21 cellular contexts compared by ENCODE assay signal in the genomic region with DNA sequence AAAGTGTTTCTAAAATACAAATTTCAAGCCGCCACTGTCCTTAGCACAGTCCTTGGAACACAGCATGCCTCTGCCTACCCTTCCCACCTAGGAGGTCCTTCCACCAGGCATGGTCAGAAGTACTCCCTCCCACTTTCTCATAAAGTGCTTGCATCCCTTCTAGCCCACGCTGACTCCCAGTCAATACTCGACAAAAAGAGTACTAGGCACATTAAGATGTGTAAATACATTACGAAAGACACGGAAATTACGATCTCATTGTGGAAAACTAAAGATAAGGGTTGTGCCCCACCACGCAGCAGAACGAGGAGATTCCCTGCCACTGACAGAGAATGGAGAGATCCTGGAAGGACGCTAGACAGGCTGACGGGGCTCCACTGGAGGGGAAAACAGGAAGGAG. TPM values are rescaled to one million over a fixed set of nuclear protein-coding genes. Genes with fewer than 3 reads are reported as not detected.
A peak's percentile ranks its signal among the peaks of the same experiment; 100 is the strongest.
DNase-seq lines count a peak whose midpoint lies in the region; ATAC-seq, FAIRE-seq and TF ChIP-seq lines count a peak whose summit lies in the region.
"Had no signal": no experiment of that assay in that cellular context is flagged by ENCODE, and none has a peak within 500 bp of the region (broad histone marks: within the 10 kb centered on the region; RNA-seq: fewer than 3 reads in every experiment).

No MANE protein-coding gene starts in this region.

- H3K9me3 Mint-ChIP-seq in stimulated activated memory B cell treated with anti-CD40 and anti-IgM and Interleukin-4, amounts not matched to agents 10 μg/mL and 1 μg/mL and 100 μg/mL, for 72 hours, result no peaks in the 10 kb centered on the region
- H3K9me3 Mint-ChIP-seq: CD14-positive monocyte had no signal

- H3K4me3 Mint-ChIP-seq in stimulated activated memory B cell treated with anti-CD40 and anti-IgM and Interleukin-4, amounts not matched to agents 10 μg/mL and 1 μg/mL and 100 μg/mL, for 72 hours, result no peak overlapping the region
- H3K4me3 Mint-ChIP-seq: CD14-positive monocyte had no signal

- no peak for TF ChIP-seq POLR2A in K562 (conservative IDR thresholded peaks at IDR 0.05)
- no peak for TF ChIP-seq POLR2A in right lobe of liver (IDR thresholded peaks at IDR 0.05)
- no peak for TF ChIP-seq POLR2A in sigmoid colon (IDR thresholded peaks at IDR 0.05)

- H3K27me3 Mint-ChIP-seq in stimulated activated memory B cell treated with anti-CD40 and anti-IgM and Interleukin-4, amounts not matched to agents 10 μg/mL and 1 μg/mL and 100 μg/mL, for 72 hours, result no peaks in the 10 kb centered on the region

- FAIRE-seq in K562 (lab: Jason Lieb, UNC), result no peak

- H3K9ac ChIP-seq in K562 (ENCODE audit: insufficient read depth in 1 of 2, low read depth in 2 of 2, low read length in 2 of 2), result no peak overlapping the region; a peak in 1 of 4 replicates
- H3K9ac ChIP-seq: KMS-11 had no signal

- H2AFZ ChIP-seq in K562 (ENCODE audit: low read depth, low read length), result no peak overlapping the region

- intact Hi-C loops in K562 (cut with micrococcal nuclease), result no loop called here
- intact Hi-C loops in right lobe of liver (cut with DNase I), result no loop called here
- intact Hi-C loops in sigmoid colon (cut with DNase I), result no loop called here

- WGBS in K562 (ENCODE audit: insufficient coverage, low coverage, missing lambda C conversion rate), result 42% methylated on average over 10 of the region's 10 CpGs
- 49% methylated on average over 10 of the region's 10 CpGs for WGBS in right lobe of liver (ENCODE audit: insufficient coverage, low coverage, low lambda C conversion rate, missing lambda C conversion rate)
- WGBS in sigmoid colon, 2 donors, result 22 to 68% methylated on average over 10 of the region's 10 CpGs

- H3K27me3 ChIP-seq in K562 (ENCODE audit: control insufficient read depth in 2 of 2, insufficient read depth in 2 of 2, low read length in 2 of 2), result no peaks in the 10 kb centered on the region
- no peaks in the 10 kb centered on the region for H3K27me3 ChIP-seq in right lobe of liver
- no peaks in the 10 kb centered on the region for H3K27me3 ChIP-seq in sigmoid colon
- H3K27me3 ChIP-seq: brain microvascular endothelial cell had no signal

- H3K4me1 ChIP-seq in HEK293 (ENCODE audit: control insufficient read depth, insufficient read depth, low read length) (peaks cover 5% of the 10 kb centered on the region; the same call in 1 of the 2 replicates), K562 (replicated peaks in 1 of 2; ENCODE audit: control insufficient read depth in 2 of 2, insufficient read depth in 2 of 2, low read length in 2 of 2) (peaks cover 4 to 16% of the 10 kb centered on the region in 2 experiments; a peak in 4 of 5 replicates), right lobe of liver (peaks cover 0 to 34% (median 8%) of the 10 kb centered on the region in 4 donors), sigmoid colon (peaks cover 0 to 17% (median 12%) of the 10 kb centered on the region in 4 donors)

- H3K27ac Mint-ChIP-seq in stimulated activated memory B cell treated with anti-CD40 and anti-IgM and Interleukin-4, amounts not matched to agents 10 μg/mL and 1 μg/mL and 100 μg/mL, for 72 hours, result no peak overlapping the region

- CTCF ChIA-PET in HEK293 (lab: Yijun Ruan, JAX), result interaction anchor here (0.6 to 1.1 kb wide), 3 partner anchors 23 to 151 kb away, joined by 3 read pairs; no protein-coding TSS in a partner anchor
- CTCF ChIA-PET in K562 (lab: Yijun Ruan, JAX; ENCODE audit: low intra/inter-chr PET ratio), result no interaction called here

- POLR2A ChIA-PET in HEK293 (lab: Yijun Ruan, JAX), result no interaction called here
- POLR2A ChIA-PET in K562 (lab: Yijun Ruan, JAX), result interaction anchor here (0.6 to 3.0 kb wide), 2 partner anchors 9 to 11 kb away, joined by 3 to 31 read pairs; no protein-coding TSS in a partner anchor

- TF ChIP-seq CTCF in HEK293 (tag by site-specific recombination; IDR thresholded peaks at IDR 0.05), result no peak
- no peak for TF ChIP-seq CTCF in K562 (IDR thresholded peaks at IDR 0.05 in 2 of 3, conservative IDR thresholded peaks at IDR 0.05 in 1 of 3; ENCODE audit: insufficient read depth in 2 of 3, low read depth in 1 of 3, low read length in 3 of 3)
- TF ChIP-seq CTCF in right lobe of liver (IDR thresholded peaks at IDR 0.05), result no peak
- TF ChIP-seq CTCF in sigmoid colon (IDR thresholded peaks at IDR 0.05), result no peak

- H3K27ac ChIP-seq in HEK293 (ENCODE audit: extremely low read depth, low read depth, low read length) (no peak overlapping the region), K562 (ENCODE audit: extremely low read depth, low read depth, low read length) (no peak overlapping the region), right lobe of liver (peak overlapping the region in 1 of 3 donors; percentile 37), sigmoid colon (no peak overlapping the region)
- H3K27ac ChIP-seq: brain microvascular endothelial cell, KMS-11 had no signal

- no peak for TF ChIP-seq EP300 in K562 (IDR thresholded peaks at IDR 0.05; ENCODE audit: low read length)
- TF ChIP-seq EP300 in sigmoid colon (IDR thresholded peaks at IDR 0.05), result no peak

- H3K36me3 Mint-ChIP-seq in stimulated activated memory B cell treated with anti-CD40 and anti-IgM and Interleukin-4, amounts not matched to agents 10 μg/mL and 1 μg/mL and 100 μg/mL, for 72 hours, result peaks cover 13% of the 10 kb centered on the region

- H3K79me2 ChIP-seq in K562 (ENCODE audit: control insufficient read depth, insufficient read depth, low read length), result peaks cover 68% of the 10 kb centered on the region

- H3K4me3 ChIP-seq in HEK293 (ENCODE audit: low read depth, low read length) (no peak overlapping the region), K562 (no peak overlapping the region), right lobe of liver (no peak overlapping the region), sigmoid colon (no peak overlapping the region)

- no TSS peak for BruUV-seq in K562 (replicated peaks; lab: Mats Ljungman, UMichigan)

- no peak for TF ChIP-seq RAD21 in K562 (CRISPR knock-in tag; conservative IDR thresholded peaks at IDR 0.05 in 1 of 2, IDR thresholded peaks at IDR 0.05 in 1 of 2)

- in situ Hi-C loops in K562 (cut with MboI), result no loop called here

- H3K36me3 ChIP-seq in HEK293 (ENCODE audit: control insufficient read depth in 2 of 2, insufficient read depth in 1 of 2, low read length in 2 of 2), result peaks cover 0 to 2% of the 10 kb centered on the region in 2 experiments; a peak in 1 of 3 replicates
- H3K36me3 ChIP-seq in K562 (ENCODE audit: control insufficient read depth, insufficient read depth, low read length), result peaks cover 31% of the 10 kb centered on the region; the same call in 2 of the 3 replicates
- no peaks in the 10 kb centered on the region for H3K36me3 ChIP-seq in right lobe of liver
- no peaks in the 10 kb centered on the region for H3K36me3 ChIP-seq in sigmoid colon
- H3K36me3 ChIP-seq: brain microvascular endothelial cell had no signal

- DNase-seq in K562 (ENCODE audit: extremely low read depth in 1 of 4, low spot score in 3 of 4) (no peak), right lobe of liver (no peak), sigmoid colon (peak; percentile 42), HK-2 (ENCODE audit: unreplicated experiment) (no peak), DMS153 treated with DMSO at 0.1 percent for 48 hours (lab: John Stamatoyannopoulos, UW; ENCODE audit: unreplicated experiment) (no peak)
- DNase-seq: activated CD4-positive, alpha-beta T cell treated with anti-CD3 and anti-CD28 coated beads, Interleukin-2, amount 50 U/mL, for 48 hours; activated CD4-positive, CD25-positive, alpha-beta regulatory T cell; activated effector memory CD4-positive, alpha-beta T cell treated with anti-CD3 and anti-CD28 coated beads, Interleukin-2, amount 50 U/mL, for 16 hours; brain microvascular endothelial cell; DMS153; GDM1; head of caudate nucleus; midbrain; NCI-H187; NCI-H526 treated with DMSO at 0.1 percent for 48 hours; stimulated activated CD4-positive, alpha-beta T cell treated with anti-CD3 and anti-CD28 coated beads, Interleukin-4, amount 100 ng/mL, for 24 hours; T1000 had no signal

- H4K20me1 ChIP-seq in K562 (replicated peaks; ENCODE audit: control insufficient read depth, insufficient read depth, low read length), result peaks cover 5% of the 10 kb centered on the region; the same call in 1 of the 2 replicates

- H3K9me3 ChIP-seq in HEK293 (ENCODE audit: control insufficient read depth, insufficient read depth, low read depth, low read length), result no peaks in the 10 kb centered on the region
- no peaks in the 10 kb centered on the region for H3K9me3 ChIP-seq in K562 (replicated peaks; ENCODE audit: control insufficient read depth, insufficient read depth, low read depth, low read length)
- no peaks in the 10 kb centered on the region for H3K9me3 ChIP-seq in right lobe of liver
- no peaks in the 10 kb centered on the region for H3K9me3 ChIP-seq in sigmoid colon

- peak overlapping the region; percentile 27; the same call in 1 of the 2 replicates for H3K4me2 ChIP-seq in K562 (ENCODE audit: insufficient read depth, low read length)

- no peaks in the 10 kb centered on the region for H3K9me1 ChIP-seq in K562 (ENCODE audit: control insufficient read depth, insufficient read depth, low read length)

- peaks cover 18% of the 10 kb centered on the region for H3K4me1 Mint-ChIP-seq in stimulated activated memory B cell treated with anti-CD40 and anti-IgM and Interleukin-4, amounts not matched to agents 10 μg/mL and 1 μg/mL and 100 μg/mL, for 72 hours

- ATAC-seq in K562, result peak; percentile 31; the same call in 2 of the 3 replicates
- ATAC-seq in right lobe of liver, result peak; percentile 51 to 72 (median 59)
- ATAC-seq in stimulated activated memory B cell treated with anti-CD40 and anti-IgM and Interleukin-4, amounts not matched to agents 10 μg/mL and 1 μg/mL and 100 μg/mL, for 72 hours, result no peak

RNA-seq across cellular contexts. Expression of a gene that starts 13.5 kb away (rescaled TPM):
- 73.9 and 131 TPM in 2 replicates for total RNA-seq in K562 (2011; cell fraction: chromatin; rRNA removed; ENCODE audit: low replicate concordance)
- 41.7 and 54.3 TPM in 2 replicates for total RNA-seq in K562 (2011; cell fraction: nucleolus; rRNA removed)
- 82.8 and 110 TPM in 2 replicates for total RNA-seq in K562 (2011; cell fraction: nucleoplasm; rRNA removed)
- total RNA-seq in K562 (2014; rRNA removed), result 30.2 and 41.1 TPM in 2 replicates
- total RNA-seq in K562 (2014; rRNA removed; fragmentation: Illumina TruSeq; extraction: Trizol), result 26.5 and 34.3 TPM in 2 replicates
- total RNA-seq in K562 (2015; rRNA removed; fragmentation: Illumina TruSeq; extraction: Trizol), result 34.2 and 37.0 TPM in 2 replicates
- 36.5 and 41.4 TPM in 2 replicates for total RNA-seq in K562 (2021)
- 21.1 and 24.3 TPM in 2 replicates for polyA plus RNA-seq in K562 (2011; rRNA removed)
- 14.9 and 18.8 TPM in 2 replicates for polyA plus RNA-seq in K562 (2011; cell fraction: cytosol; rRNA removed)
- polyA plus RNA-seq in K562 (2011; cell fraction: nucleus; rRNA removed), result 46.9 and 59.6 TPM in 2 replicates
- 24.3 and 24.8 TPM in 2 replicates for polyA plus RNA-seq in K562 (2012)
- 22.6 and 30.2 TPM in 2 replicates for polyA plus RNA-seq in K562 (2014; fragmentation: Illumina TruSeq; extraction: Trizol)
- polyA plus RNA-seq in K562 (2014; fragmentation: Nextera tagmentation; extraction: Ambion mirVana), result 1 to 10 TPM; 3.6 to 6.7 TPM
- 34.7 and 34.8 TPM in 2 replicates for polyA plus RNA-seq in K562 (2014; rRNA removed)
- 30.6 and 34.6 TPM in 2 replicates for polyA minus RNA-seq in K562 (2011; rRNA and poly(A)+ RNA removed)
- 12.8 and 13.7 TPM in 2 replicates for polyA minus RNA-seq in K562 (2011; cell fraction: cytosol; rRNA and poly(A)+ RNA removed)
- 15.5 and 26.4 TPM in 2 replicates for polyA minus RNA-seq in K562 (2011; cell fraction: nucleus; rRNA and poly(A)+ RNA removed)
- total RNA-seq in right lobe of liver, result 10 to 100 TPM; 15.1 to 35.8 (median 28.5) TPM
- 10 to 100 TPM; 16.4 to 39.1 (median 27.9) TPM for total RNA-seq in sigmoid colon
- 10 to 100 TPM; 21.0 to 41.0 (median 22.9) TPM for polyA plus RNA-seq in sigmoid colon
